ENCODE assay signal across 10 cellular contexts in the genomic region with DNA sequence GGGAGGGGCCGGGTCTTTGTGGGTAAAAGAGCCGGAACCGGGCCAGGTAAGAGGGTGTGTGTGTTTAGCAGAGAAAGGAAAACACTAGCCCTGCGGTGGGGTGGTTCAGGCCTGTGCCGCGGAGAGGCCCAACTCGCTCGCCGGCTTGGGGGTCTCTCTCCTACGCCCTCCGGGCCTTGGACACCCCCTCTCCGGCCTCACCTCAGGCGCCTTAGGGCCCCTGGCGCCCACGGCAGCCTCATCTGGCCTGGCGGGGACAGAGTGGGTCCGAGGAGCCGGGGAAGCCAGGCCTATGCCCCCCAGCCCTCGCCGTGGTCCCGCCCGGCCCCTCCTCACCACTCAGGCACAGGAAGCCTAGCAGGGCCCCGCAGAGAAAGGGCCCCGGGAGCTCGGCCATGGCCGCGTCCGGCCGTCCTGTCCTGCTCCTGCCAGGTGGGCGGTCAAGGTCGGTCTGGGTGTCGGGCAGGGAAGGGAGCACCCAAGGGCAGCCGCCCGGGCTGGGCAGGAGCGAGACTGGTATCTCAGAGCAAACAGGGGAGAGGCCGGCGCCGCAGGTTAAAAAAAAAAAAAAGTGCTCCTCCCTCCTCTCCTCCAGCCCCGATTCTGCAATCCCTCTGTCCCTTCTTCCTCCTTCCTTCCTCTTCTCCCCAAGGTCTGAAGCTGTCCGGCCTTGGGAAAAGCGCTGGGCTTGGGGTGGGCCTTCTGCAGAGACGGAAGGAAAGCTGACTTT. TPM values are rescaled to one million over a fixed set of nuclear protein-coding genes. Genes with fewer than 3 reads are reported as not detected.
A peak's percentile ranks its signal among the peaks of the same experiment; 100 is the strongest.
DNase-seq lines count a peak whose midpoint lies in the region; ATAC-seq and TF ChIP-seq lines count a peak whose summit lies in the region.
"Had no signal": no experiment of that assay in that cellular context is flagged by ENCODE, and none has a peak within 500 bp of the region (broad histone marks: within the 10 kb centered on the region; RNA-seq: fewer than 3 reads in every experiment).

A gene with protein sequence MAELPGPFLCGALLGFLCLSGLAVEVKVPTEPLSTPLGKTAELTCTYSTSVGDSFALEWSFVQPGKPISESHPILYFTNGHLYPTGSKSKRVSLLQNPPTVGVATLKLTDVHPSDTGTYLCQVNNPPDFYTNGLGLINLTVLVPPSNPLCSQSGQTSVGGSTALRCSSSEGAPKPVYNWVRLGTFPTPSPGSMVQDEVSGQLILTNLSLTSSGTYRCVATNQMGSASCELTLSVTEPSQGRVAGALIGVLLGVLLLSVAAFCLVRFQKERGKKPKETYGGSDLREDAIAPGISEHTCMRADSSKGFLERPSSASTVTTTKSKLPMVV (minus strand): TSS at position 515 of the 730 bp plus-strand sequence. CDS start 118 bp downstream, at position 397.

- no peak within 1 kb of the TSS for H3K27ac ChIP-seq in HUES48 (ENCODE audit: low read depth, low read length)
- H3K27ac ChIP-seq in iPS-20b (ENCODE audit: low read length), result no peak within 1 kb of the TSS
- peak within 1 kb of the TSS; percentile 60 to 69 for H3K27ac ChIP-seq in prostate gland
- H3K27ac ChIP-seq in ascending aorta, result no peak within 1 kb of the TSS
- no peak within 1 kb of the TSS for H3K27ac ChIP-seq in uterus

- no peak for DNase-seq in activated CD8-positive, alpha-beta T cell treated with anti-CD3 and anti-CD28 coated beads for 36 hours
- DNase-seq in prostate gland (ENCODE audit: low spot score) (no peak), ascending aorta (ENCODE audit: low spot score in 2 of 2) (no peak), uterus (no peak)
- DNase-seq in stimulated activated naive B cell treated with anti-CD40 and anti-IgM and Interleukin-4, amounts not matched to agents 10 μg/mL and 1 μg/mL and 100 μg/mL, for 72 hours, result no peak

- no peaks in the 10 kb centered on the region for H3K36me3 ChIP-seq in HUES48 (ENCODE audit: control insufficient read depth, insufficient read depth, low read length)
- no peaks in the 10 kb centered on the region for H3K36me3 ChIP-seq in iPS-20b (ENCODE audit: insufficient read depth, low read depth, low read length)
- H3K36me3 ChIP-seq in prostate gland, result no peaks in the 10 kb centered on the region
- peaks cover 0 to 3% of the 10 kb centered on the region in 2 donors for H3K36me3 ChIP-seq in ascending aorta
- no peaks in the 10 kb centered on the region for H3K36me3 ChIP-seq in uterus

- no peak within 1 kb of the TSS for H3K27ac Mint-ChIP-seq in activated CD8-positive, alpha-beta T cell treated with anti-CD3 and anti-CD28 coated beads for 36 hours
- no peak within 1 kb of the TSS for H3K27ac Mint-ChIP-seq in stimulated activated naive B cell treated with anti-CD40 and anti-IgM and Interleukin-4, amounts not matched to agents 10 μg/mL and 1 μg/mL and 100 μg/mL, for 72 hours
- H3K27ac Mint-ChIP-seq: activated T-helper 2 cell treated with anti-CD3 and anti-CD28 coated beads, Interferon-gamma antibody, Interleukin-2, Interleukin-4, amounts not matched to agents 10 μg/mL and 5 μg/mL and 100 μg/mL, durations not matched to agents 14 hours and 24 hours and 36 hours; progenitor cell of endocrine pancreas had no signal

- H3K36me3 Mint-ChIP-seq in activated CD8-positive, alpha-beta T cell treated with anti-CD3 and anti-CD28 coated beads for 36 hours (ENCODE audit: low read depth), result no peaks in the 10 kb centered on the region
- peaks cover 0 to 6% of the 10 kb centered on the region in 2 donors for H3K36me3 Mint-ChIP-seq in stimulated activated naive B cell treated with anti-CD40 and anti-IgM and Interleukin-4, amounts not matched to agents 10 μg/mL and 1 μg/mL and 100 μg/mL, for 72 hours

- TF ChIP-seq POLR2A in prostate gland (IDR thresholded peaks at IDR 0.05) (no peak), uterus (IDR thresholded peaks at IDR 0.05) (no peak)

- H3K4me1 ChIP-seq in HUES48 (ENCODE audit: control insufficient read depth, insufficient read depth, low read length) (peaks cover 23% of the 10 kb centered on the region), iPS-20b (ENCODE audit: insufficient read depth, low read length) (peaks cover 10% of the 10 kb centered on the region; the same call in 1 of the 2 replicates), prostate gland (replicated peaks) (no peaks in the 10 kb centered on the region), ascending aorta (no peaks in the 10 kb centered on the region), uterus (no peaks in the 10 kb centered on the region)

- intact Hi-C loops in activated CD8-positive, alpha-beta T cell treated with anti-CD3 and anti-CD28 coated beads for 36 hours (cut with micrococcal nuclease), result no loop called here
- intact Hi-C loops in prostate gland (cut with DNase I), result no loop called here
- intact Hi-C loops in ascending aorta (cut with DNase I), result no loop called here
- intact Hi-C loops in uterus (cut with DNase I; ENCODE audit: low total_unique reads), result no loop called here

- POLR2A ChIA-PET in activated CD8-positive, alpha-beta T cell treated with anti-CD3 and anti-CD28 coated beads for 36 hours (lab: Charles Lee), result interaction anchor here (1.8 kb wide), 1 partner anchor 11 kb away, joined by 5 read pairs; no protein-coding TSS in a partner anchor

- H3K9me3 ChIP-seq in HUES48 (ENCODE audit: control insufficient read depth, insufficient read depth, low read length) (no peaks in the 10 kb centered on the region), iPS-20b (ENCODE audit: insufficient read depth, low read depth, low read length) (no peaks in the 10 kb centered on the region), prostate gland (no peaks in the 10 kb centered on the region), ascending aorta (no peaks in the 10 kb centered on the region), uterus (no peaks in the 10 kb centered on the region)

- 21% methylated on average over 35 of the region's 42 CpGs for WGBS in prostate gland

- TF ChIP-seq CTCF in activated CD8-positive, alpha-beta T cell treated with anti-CD3 and anti-CD28 coated beads for 36 hours (IDR thresholded peaks at IDR 0.05), result no peak
- TF ChIP-seq CTCF in prostate gland (IDR thresholded peaks at IDR 0.05), result no peak
- TF ChIP-seq CTCF in ascending aorta (IDR thresholded peaks at IDR 0.05), result no peak
- no peak for TF ChIP-seq CTCF in uterus (IDR thresholded peaks at IDR 0.05)

- peaks cover 10% of the 10 kb centered on the region for H3K27me3 Mint-ChIP-seq in activated CD8-positive, alpha-beta T cell treated with anti-CD3 and anti-CD28 coated beads for 36 hours
- no peaks in the 10 kb centered on the region for H3K27me3 Mint-ChIP-seq in stimulated activated naive B cell treated with anti-CD40 and anti-IgM and Interleukin-4, amounts not matched to agents 10 μg/mL and 1 μg/mL and 100 μg/mL, for 72 hours

- H3K4me1 Mint-ChIP-seq in activated CD8-positive, alpha-beta T cell treated with anti-CD3 and anti-CD28 coated beads for 36 hours (ENCODE audit: low read depth), result peaks cover 1% of the 10 kb centered on the region
- peaks cover 25 to 33% of the 10 kb centered on the region in 2 donors for H3K4me1 Mint-ChIP-seq in stimulated activated naive B cell treated with anti-CD40 and anti-IgM and Interleukin-4, amounts not matched to agents 10 μg/mL and 1 μg/mL and 100 μg/mL, for 72 hours

- CTCF ChIA-PET in activated CD8-positive, alpha-beta T cell treated with anti-CD3 and anti-CD28 coated beads for 36 hours (lab: Charles Lee), result interaction anchor here (0.7 to 2.7 kb wide), 4 partner anchors 11 to 115 kb away, joined by 3 to 10 read pairs (median 4); partner anchors contain the start of gene ESAM

- H3K27me3 ChIP-seq in HUES48 (ENCODE audit: control insufficient read depth, insufficient read depth, low read length) (peaks cover 100% of the 10 kb centered on the region), iPS-20b (ENCODE audit: insufficient read depth, low read length) (peaks cover 100% of the 10 kb centered on the region), prostate gland (replicated peaks; ENCODE audit: insufficient read depth) (no peaks in the 10 kb centered on the region), ascending aorta (no peaks in the 10 kb centered on the region), uterus (peaks cover under 1 to 14% of the 10 kb centered on the region in 2 donors)

- no peak within 1 kb of the TSS for H3K9ac ChIP-seq in HUES48 (ENCODE audit: low read depth, low read length)
- H3K9ac ChIP-seq in iPS-20b (ENCODE audit: low read depth, low read length), result no peak within 1 kb of the TSS

- H3K4me3 Mint-ChIP-seq in activated CD8-positive, alpha-beta T cell treated with anti-CD3 and anti-CD28 coated beads for 36 hours, result peak within 1 kb of the TSS; percentile 47
- H3K4me3 Mint-ChIP-seq in stimulated activated naive B cell treated with anti-CD40 and anti-IgM and Interleukin-4, amounts not matched to agents 10 μg/mL and 1 μg/mL and 100 μg/mL, for 72 hours, result peak within 1 kb of the TSS in 1 of 2 donors; percentile 52

- no peak for ATAC-seq in activated CD8-positive, alpha-beta T cell treated with anti-CD3 and anti-CD28 coated beads for 36 hours
- no peak for ATAC-seq in GM21390 (IDR thresholded peaks at IDR 0.05; ENCODE audit: unreplicated experiment)
- no peak for ATAC-seq in stimulated activated naive B cell treated with anti-CD40 and anti-IgM and Interleukin-4, amounts not matched to agents 10 μg/mL and 1 μg/mL and 100 μg/mL, for 72 hours (replicated peaks)

- H3K4me3 ChIP-seq in HUES48 (ENCODE audit: low read depth, low read length) (peak within 1 kb of the TSS; percentile 57), iPS-20b (ENCODE audit: low read length) (peak within 1 kb of the TSS; percentile 50; the same call in 1 of the 2 replicates), prostate gland (peak within 1 kb of the TSS; percentile 25 to 34), ascending aorta (no peak within 1 kb of the TSS), uterus (no peak within 1 kb of the TSS)

- H3K9me3 Mint-ChIP-seq in activated CD8-positive, alpha-beta T cell treated with anti-CD3 and anti-CD28 coated beads for 36 hours, result no peaks in the 10 kb centered on the region
- no peaks in the 10 kb centered on the region for H3K9me3 Mint-ChIP-seq in stimulated activated naive B cell treated with anti-CD40 and anti-IgM and Interleukin-4, amounts not matched to agents 10 μg/mL and 1 μg/mL and 100 μg/mL, for 72 hours
- H3K9me3 Mint-ChIP-seq: activated T-helper 2 cell treated with anti-CD3 and anti-CD28 coated beads, Interferon-gamma antibody, Interleukin-2, Interleukin-4, amounts not matched to agents 10 μg/mL and 5 μg/mL and 100 μg/mL, durations not matched to agents 14 hours and 24 hours and 36 hours had no signal

RNA-seq across cellular contexts. Expression of the gene that starts here (rescaled TPM):
- total RNA-seq in activated CD8-positive, alpha-beta T cell treated with anti-CD3 and anti-CD28 coated beads for 36 hours, result under 1 TPM in 1 of 2 experiments, not detected in 1; 0.32 TPM
- total RNA-seq in prostate gland (10 to 100 TPM; 28.2 to 38.6 TPM), ascending aorta (not detected), uterus (1 to 10 TPM in 2 of 4 donors, not detected in 2; 1.9 to 2.2 TPM)
- total RNA-seq: activated T-helper 2 cell treated with anti-CD3 and anti-CD28 coated beads, Interferon-gamma antibody, Interleukin-2, Interleukin-4, amounts not matched to agents 10 μg/mL and 5 μg/mL and 100 μg/mL, durations not matched to agents 14 hours and 24 hours and 36 hours had no signal

Comparison
In these comparisons a context has a peak if more than half of its experiments do, and no peak if none do; other contexts are left out.
1. RNA of the gene that starts here (total RNA-seq): 28.2 to 38.6 TPM in prostate gland; 1.9 to 2.2 TPM in uterus, 0.32 TPM in activated CD8-positive, alpha-beta T cell treated with anti-CD3 and anti-CD28 coated beads for 36 hours and not detected in ascending aorta (single experiment); every median in the first group is over 4 times any median in the second.
2. H3K27ac ChIP-seq: peak in prostate gland (2 of 2); none in HUES48 (single experiment), iPS-20b (single experiment), ascending aorta (0 of 2) and uterus (0 of 2).
3. H3K4me3 ChIP-seq: peak in HUES48 (single experiment), iPS-20b (single experiment) and prostate gland (2 of 2); none in ascending aorta (0 of 2) and uterus (0 of 2).